ENCODE assay signal across 6 cellular contexts in genomic region chr22:37681001-37681424, GRCh38. TPM values are rescaled to one million over a fixed set of nuclear protein-coding genes. Genes with fewer than 3 reads are reported as not detected.
A peak's percentile ranks its signal among the peaks of the same experiment; 100 is the strongest.
DNase-seq lines count a peak whose midpoint lies in the region; ATAC-seq and TF ChIP-seq lines count a peak whose summit lies in the region.

No MANE protein-coding gene starts in this region.

- no peak overlapping the region for H3K4me3 Mint-ChIP-seq in activated T-helper 2 cell treated with anti-CD3 and anti-CD28 coated beads, Interferon-gamma antibody, Interleukin-2, Interleukin-4, amounts not matched to agents 10 μg/mL and 5 μg/mL and 100 μg/mL, durations not matched to agents 14 hours and 24 hours and 36 hours (ENCODE audit: low read depth)
- H3K4me3 Mint-ChIP-seq in osteocyte (ENCODE audit: unreplicated experiment): no peak overlapping the region

- peaks cover 25% of the 10 kb centered on the region for H3K36me3 Mint-ChIP-seq in activated T-helper 2 cell treated with anti-CD3 and anti-CD28 coated beads, Interferon-gamma antibody, Interleukin-2, Interleukin-4, amounts not matched to agents 10 μg/mL and 5 μg/mL and 100 μg/mL, durations not matched to agents 14 hours and 24 hours and 36 hours (ENCODE audit: low read depth)
- peaks cover 10% of the 10 kb centered on the region for H3K36me3 Mint-ChIP-seq in osteocyte (ENCODE audit: unreplicated experiment)

- H3K9me3 Mint-ChIP-seq in activated T-helper 2 cell treated with anti-CD3 and anti-CD28 coated beads, Interferon-gamma antibody, Interleukin-2, Interleukin-4, amounts not matched to agents 10 μg/mL and 5 μg/mL and 100 μg/mL, durations not matched to agents 14 hours and 24 hours and 36 hours: no peaks in the 10 kb centered on the region
- H3K9me3 Mint-ChIP-seq in osteocyte (ENCODE audit: unreplicated experiment): no peaks in the 10 kb centered on the region

- H3K27me3 Mint-ChIP-seq in activated T-helper 2 cell treated with anti-CD3 and anti-CD28 coated beads, Interferon-gamma antibody, Interleukin-2, Interleukin-4, amounts not matched to agents 10 μg/mL and 5 μg/mL and 100 μg/mL, durations not matched to agents 14 hours and 24 hours and 36 hours (ENCODE audit: low read depth): no peaks in the 10 kb centered on the region
- no peaks in the 10 kb centered on the region for H3K27me3 Mint-ChIP-seq in osteocyte (ENCODE audit: unreplicated experiment)

- peak overlapping the region; percentile 7 for H3K27ac Mint-ChIP-seq in activated T-helper 2 cell treated with anti-CD3 and anti-CD28 coated beads, Interferon-gamma antibody, Interleukin-2, Interleukin-4, amounts not matched to agents 10 μg/mL and 5 μg/mL and 100 μg/mL, durations not matched to agents 14 hours and 24 hours and 36 hours
- peak overlapping the region; percentile 50 for H3K27ac Mint-ChIP-seq in osteocyte (ENCODE audit: unreplicated experiment)

- ATAC-seq in HG03457 (IDR thresholded peaks at IDR 0.05; ENCODE audit: unreplicated experiment): no peak

- peaks cover 23% of the 10 kb centered on the region for H3K4me1 Mint-ChIP-seq in activated T-helper 2 cell treated with anti-CD3 and anti-CD28 coated beads, Interferon-gamma antibody, Interleukin-2, Interleukin-4, amounts not matched to agents 10 μg/mL and 5 μg/mL and 100 μg/mL, durations not matched to agents 14 hours and 24 hours and 36 hours (ENCODE audit: low read depth)
- peaks cover 32% of the 10 kb centered on the region for H3K4me1 Mint-ChIP-seq in osteocyte (ENCODE audit: unreplicated experiment)

- DNase-seq in SKM-1 treated with dmso at 0.1 percent for 144 hours (lab: John Stamatoyannopoulos, UW; ENCODE audit: unreplicated experiment) (peak; percentile 5), SKM-1 (lab: John Stamatoyannopoulos, UW; ENCODE audit: unreplicated experiment) (no peak), osteocyte (ENCODE audit: extremely low spot score, unreplicated experiment) (no peak), GM13976 (ENCODE audit: low spot score) (no peak)
- DNase-seq in activated T-helper 2 cell treated with anti-CD3 and anti-CD28 coated beads, Interferon-gamma antibody, Interleukin-2, Interleukin-4, amounts not matched to agents 10 μg/mL and 5 μg/mL and 100 μg/mL, durations not matched to agents 14 hours and 24 hours and 36 hours (ENCODE audit: low spot score): no peak

- in situ Hi-C loops in GM13976 (cut with MboI; ENCODE audit: low sequenced_read_pairs, unreplicated experiment): no loop called here

- no peak for TF ChIP-seq CTCF in osteocyte (IDR thresholded peaks at IDR 0.05)
- no peak for TF ChIP-seq CTCF in GM13976 (IDR thresholded peaks at IDR 0.05; ENCODE audit: borderline replicate concordance, control extremely low read depth, extremely low read depth, insufficient read depth, missing control alignments)

- intact Hi-C loops in activated T-helper 2 cell treated with anti-CD3 and anti-CD28 coated beads, Interferon-gamma antibody, Interleukin-2, Interleukin-4, amounts not matched to agents 10 μg/mL and 5 μg/mL and 100 μg/mL, durations not matched to agents 14 hours and 24 hours and 36 hours (cut with micrococcal nuclease): loop anchor here (1.0 to 2.0 kb wide), 3 partner anchors 38 to 74 kb away; no protein-coding TSS in a partner anchor

RNA-seq across cellular contexts. Expression of gene NOL12, which starts 5.1 kb away (rescaled TPM):
- total RNA-seq in activated T-helper 2 cell treated with anti-CD3 and anti-CD28 coated beads, Interferon-gamma antibody, Interleukin-2, Interleukin-4, amounts not matched to agents 10 μg/mL and 5 μg/mL and 100 μg/mL, durations not matched to agents 14 hours and 24 hours and 36 hours: 55.4 and 60.6 TPM in 2 replicates
- total RNA-seq in osteocyte: 18.5 and 22.7 TPM in 2 replicates

RNA-seq across cellular contexts. Expression of gene LGALS1, which starts 5.6 kb away (rescaled TPM):
- total RNA-seq in activated T-helper 2 cell treated with anti-CD3 and anti-CD28 coated beads, Interferon-gamma antibody, Interleukin-2, Interleukin-4, amounts not matched to agents 10 μg/mL and 5 μg/mL and 100 μg/mL, durations not matched to agents 14 hours and 24 hours and 36 hours: 892 and 921 TPM in 2 replicates
- total RNA-seq in osteocyte: 1,199 and 1,246 TPM in 2 replicates

RNA-seq across cellular contexts. Expression of gene TRIOBP, which starts 15.8 kb away (rescaled TPM):
- total RNA-seq in activated T-helper 2 cell treated with anti-CD3 and anti-CD28 coated beads, Interferon-gamma antibody, Interleukin-2, Interleukin-4, amounts not matched to agents 10 μg/mL and 5 μg/mL and 100 μg/mL, durations not matched to agents 14 hours and 24 hours and 36 hours: 37.2 and 43.3 TPM in 2 replicates
- 103 and 105 TPM in 2 replicates for total RNA-seq in osteocyte

RNA-seq across cellular contexts. Expression of gene PDXP, which starts 22.5 kb away (rescaled TPM):
- 40.1 and 41.9 TPM in 2 replicates for total RNA-seq in activated T-helper 2 cell treated with anti-CD3 and anti-CD28 coated beads, Interferon-gamma antibody, Interleukin-2, Interleukin-4, amounts not matched to agents 10 μg/mL and 5 μg/mL and 100 μg/mL, durations not matched to agents 14 hours and 24 hours and 36 hours
- 16.5 and 16.6 TPM in 2 replicates for total RNA-seq in osteocyte

RNA-seq across cellular contexts. Expression of gene SH3BP1, which starts 41.5 kb away (rescaled TPM):
- 117 and 122 TPM in 2 replicates for total RNA-seq in activated T-helper 2 cell treated with anti-CD3 and anti-CD28 coated beads, Interferon-gamma antibody, Interleukin-2, Interleukin-4, amounts not matched to agents 10 μg/mL and 5 μg/mL and 100 μg/mL, durations not matched to agents 14 hours and 24 hours and 36 hours
- 6.9 and 8.3 TPM in 2 replicates for total RNA-seq in osteocyte
